15 cellular contexts compared by ENCODE assay signal in genomic region chr11:42315267-42315666, GRCh38.
DNase-seq lines count a peak whose midpoint lies in the region; FAIRE-seq and TF ChIP-seq lines count a peak whose summit lies in the region.
"Had no signal": no experiment of that assay in that cellular context is flagged by ENCODE, and none has a peak within 500 bp of the region (broad histone marks: within the 10 kb centered on the region; RNA-seq: fewer than 3 reads in every experiment).

No MANE protein-coding gene starts in this region.

- peak; percentile 37 for DNase-seq in HT1080 (ENCODE audit: low read depth)
- peak; percentile 30 for DNase-seq in brain microvascular endothelial cell
- DNase-seq in fibroblast of the aortic adventitia (ENCODE audit: low read depth): peak; percentile 6
- no peak for DNase-seq in D721Med (ENCODE audit: insufficient read length, low spot score)
- DNase-seq in HCEC 1CT: no peak
- no peak for DNase-seq in NCI-H1694 treated with DMSO at 0.1 percent for 48 hours (lab: John Stamatoyannopoulos, UW)
- DNase-seq in NCI-H2171 treated with DMSO at 0.1 percent for 48 hours (lab: John Stamatoyannopoulos, UW): no peak
- DNase-seq: CD8-positive, alpha-beta T cell; EL; GOT3; KG1; MG63; NCI-H1105; NCI-H187; NCI-H446 had no signal

- H3K27ac ChIP-seq in brain microvascular endothelial cell: peak overlapping the region; percentile 89

- TF ChIP-seq CTCF in brain microvascular endothelial cell (IDR thresholded peaks at IDR 0.05; ENCODE audit: low read depth, low read length, missing control alignments) (no peak), fibroblast of the aortic adventitia (IDR thresholded peaks at IDR 0.05; ENCODE audit: insufficient read depth, low read length) (no peak), D721Med (IDR thresholded peaks at IDR 0.05; ENCODE audit: insufficient read depth, missing control alignments) (no peak)

- no peaks in the 10 kb centered on the region for H3K36me3 ChIP-seq in brain microvascular endothelial cell (replicated peaks)
- H3K36me3 ChIP-seq: MG63 had no signal

- no peak for FAIRE-seq in D721Med (lab: Jason Lieb, UNC)

- no peaks in the 10 kb centered on the region for H3K27me3 ChIP-seq in brain microvascular endothelial cell (replicated peaks)
- H3K27me3 ChIP-seq: MG63 had no signal

- in situ Hi-C loops in brain microvascular endothelial cell (cut with HindIII; ENCODE audit: low pct_ligation_motif_present, low sequenced_read_pairs): no loop called here

- H3K4me3 ChIP-seq in brain microvascular endothelial cell (ENCODE audit: low read depth, low read length): no peak overlapping the region
- no peak overlapping the region for H3K4me3 ChIP-seq in fibroblast of the aortic adventitia (ENCODE audit: low read depth, low read length)
- H3K4me3 ChIP-seq: MG63 had no signal

Comparison
In these comparisons a context has a peak if more than half of its experiments do, and no peak if none do; other contexts are left out.
1. DNase-seq: peak in HT1080 (single experiment), brain microvascular endothelial cell (single experiment) and fibroblast of the aortic adventitia (single experiment); none in D721Med (single experiment), HCEC 1CT (single experiment), NCI-H1694 treated with DMSO at 0.1 percent for 48 hours (single experiment) and NCI-H2171 treated with DMSO at 0.1 percent for 48 hours (single experiment).